9 cellular contexts compared by ENCODE assay signal in the genomic region with DNA sequence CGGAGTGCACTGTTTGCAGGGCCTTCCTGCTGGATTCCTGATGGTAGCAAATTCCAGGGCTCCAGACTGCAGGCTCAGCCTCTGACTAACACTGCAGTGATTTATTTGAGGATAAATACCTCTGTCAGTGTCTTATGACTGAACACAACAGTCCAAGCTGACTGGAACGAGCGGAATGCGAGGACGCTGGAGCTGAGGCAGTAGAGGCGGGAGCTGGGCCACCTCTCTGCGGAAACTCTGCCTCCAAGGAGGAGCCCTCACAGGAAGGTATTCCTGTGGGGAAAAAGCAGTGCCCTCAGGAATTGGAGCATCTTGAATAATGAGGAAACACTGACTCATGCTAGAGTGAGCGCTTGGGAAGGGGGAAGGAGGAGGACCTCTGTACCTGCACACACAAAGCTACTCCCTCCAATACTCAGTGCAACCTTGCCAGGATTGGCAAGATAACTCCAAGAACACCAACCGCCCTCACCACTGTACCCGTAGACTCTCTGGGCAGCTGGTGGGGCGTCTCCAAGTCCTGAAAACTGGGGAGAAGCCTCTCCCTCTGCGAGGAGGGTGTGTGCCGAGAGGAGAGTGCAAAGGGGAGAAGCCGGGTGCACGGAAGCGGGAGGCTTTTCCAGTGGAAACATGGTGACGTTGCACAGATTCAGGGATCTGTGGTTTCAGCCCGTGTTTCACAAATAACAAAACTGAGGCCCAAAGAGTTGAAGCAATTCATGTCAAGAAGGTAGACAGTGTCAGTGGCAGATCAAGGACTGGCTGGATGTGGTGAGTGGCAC. TPM values are rescaled to one million over a fixed set of nuclear protein-coding genes. Genes with fewer than 3 reads are reported as not detected.
DNase-seq lines count a peak whose midpoint lies in the region; ATAC-seq and TF ChIP-seq lines count a peak whose summit lies in the region.
"Had no signal": no experiment of that assay in that cellular context is flagged by ENCODE, and none has a peak within 500 bp of the region (broad histone marks: within the 10 kb centered on the region; RNA-seq: fewer than 3 reads in every experiment).

No MANE protein-coding gene starts in this region.

- H3K9me3 ChIP-seq in SU-DHL-6 (ENCODE audit: insufficient read depth, low read length): peaks cover 12% of the 10 kb centered on the region; the same call in 1 of the 2 replicates
- no peaks in the 10 kb centered on the region for H3K9me3 ChIP-seq in CD8-positive, alpha-beta memory T cell (ENCODE audit: low read length)
- H3K9me3 ChIP-seq: HAP-1 had no signal

- H3K4me3 ChIP-seq in SU-DHL-6 (ENCODE audit: insufficient read depth, low read length, poor library complexity, severe bottlenecking) (no peak overlapping the region), fibroblast of the aortic adventitia (ENCODE audit: low read depth, low read length) (no peak overlapping the region)
- no peak overlapping the region for H3K4me3 ChIP-seq in CD8-positive, alpha-beta memory T cell (ENCODE audit: low read length)
- H3K4me3 ChIP-seq: HAP-1 had no signal

- peaks cover 27 to 61% (median 33%) of the 10 kb centered on the region in 3 donors for H3K36me3 Mint-ChIP-seq in CD8-positive, alpha-beta memory T cell

- H3K9me2 ChIP-seq in SU-DHL-6 (replicated peaks; ENCODE audit: insufficient read depth, low read length): no peaks in the 10 kb centered on the region

- no peak for TF ChIP-seq CTCF in SU-DHL-6 (IDR thresholded peaks at IDR 0.05; ENCODE audit: insufficient read depth, low read length, poor library complexity, severe bottlenecking)
- no peak for TF ChIP-seq CTCF in fibroblast of the aortic adventitia (IDR thresholded peaks at IDR 0.05; ENCODE audit: insufficient read depth, low read length)

- H3F3A ChIP-seq in SU-DHL-6 (ENCODE audit: insufficient read depth): peaks cover 56% of the 10 kb centered on the region

- no peak overlapping the region for H3K4me3 Mint-ChIP-seq in CD8-positive, alpha-beta memory T cell

- peaks cover 26 to 52% (median 41%) of the 10 kb centered on the region in 3 donors for H3K4me1 Mint-ChIP-seq in CD8-positive, alpha-beta memory T cell

- H3K27me3 ChIP-seq in SU-DHL-6 (ENCODE audit: low read length): no peaks in the 10 kb centered on the region
- no peaks in the 10 kb centered on the region for H3K27me3 ChIP-seq in CD8-positive, alpha-beta memory T cell (ENCODE audit: insufficient read depth, low read length, poor library complexity, severe bottlenecking)

- H4K20me1 ChIP-seq in SU-DHL-6 (ENCODE audit: low read depth, low read length): no peaks in the 10 kb centered on the region

- no peaks in the 10 kb centered on the region for H3K9me3 Mint-ChIP-seq in CD8-positive, alpha-beta memory T cell

- no peak for ATAC-seq in HG03442 (IDR thresholded peaks at IDR 0.05; ENCODE audit: unreplicated experiment)
- ATAC-seq in GM21423 (IDR thresholded peaks at IDR 0.05; ENCODE audit: unreplicated experiment): no peak

- POLR2A ChIA-PET in CD8-positive, alpha-beta memory T cell (lab: Charles Lee): no interaction called here

- H3K9ac ChIP-seq in SU-DHL-6 (ENCODE audit: low read length): peak overlapping the region; percentile 40

- no peaks in the 10 kb centered on the region for H3K27me3 Mint-ChIP-seq in CD8-positive, alpha-beta memory T cell

- H2AFZ ChIP-seq in SU-DHL-6 (ENCODE audit: low read depth, low read length, severe bottlenecking): no peak overlapping the region

- CTCF ChIA-PET in CD8-positive, alpha-beta memory T cell (lab: Charles Lee): no interaction called here

- peaks cover 78% of the 10 kb centered on the region for H3K79me2 ChIP-seq in SU-DHL-6 (ENCODE audit: insufficient read depth, low read length)

- H3K36me3 ChIP-seq in SU-DHL-6 (ENCODE audit: low read length): peaks cover 28% of the 10 kb centered on the region
- H3K36me3 ChIP-seq in CD8-positive, alpha-beta memory T cell (ENCODE audit: insufficient read depth, low read length): peaks cover 16% of the 10 kb centered on the region

- H3K4me2 ChIP-seq in SU-DHL-6 (ENCODE audit: low read depth, low read length, poor library complexity, severe bottlenecking): peak overlapping the region; percentile 87

- H3K4me1 ChIP-seq in CD8-positive, alpha-beta memory T cell (ENCODE audit: insufficient read depth, low read length): no peaks in the 10 kb centered on the region

- peak overlapping the region in 1 of 8 donors; percentile 63 for H3K27ac Mint-ChIP-seq in CD8-positive, alpha-beta memory T cell

- peak; percentile 100 for DNase-seq in EH (ENCODE audit: low read depth)
- peak; percentile 99 for DNase-seq in fibroblast of the aortic adventitia (ENCODE audit: low read depth)
- DNase-seq in occipital lobe (lab: John Stamatoyannopoulos, UW): peak; percentile 75
- DNase-seq in globus pallidus (ENCODE audit: low spot score): no peak
- no peak for DNase-seq in CD8-positive, alpha-beta memory T cell

- peak overlapping the region; percentile 98 for H3K27ac ChIP-seq in SU-DHL-6 (ENCODE audit: low read depth, low read length)
- no peak overlapping the region for H3K27ac ChIP-seq in CD8-positive, alpha-beta memory T cell (ENCODE audit: low read depth, low read length)

RNA-seq across cellular contexts. Expression of a gene that starts 43.0 kb away (rescaled TPM):
- total RNA-seq in fibroblast of the aortic adventitia (ENCODE audit: low replicate concordance) (94.2 and 131 TPM in 2 replicates), occipital lobe (86.1 TPM)
- total RNA-seq in CD8-positive, alpha-beta memory T cell: 10 to 100 TPM; 37.7 to 40.5 TPM
- 29.9 TPM for polyA plus RNA-seq in CD8-positive, alpha-beta memory T cell

Comparison
In these comparisons a context has a peak if more than half of its experiments do, and no peak if none do; other contexts are left out.
1. DNase-seq: peak in EH (single experiment), fibroblast of the aortic adventitia (single experiment) and occipital lobe (single experiment); none in globus pallidus (single experiment) and CD8-positive, alpha-beta memory T cell (0 of 5).